ENCODE assay signal across 23 cellular contexts in the genomic region with DNA sequence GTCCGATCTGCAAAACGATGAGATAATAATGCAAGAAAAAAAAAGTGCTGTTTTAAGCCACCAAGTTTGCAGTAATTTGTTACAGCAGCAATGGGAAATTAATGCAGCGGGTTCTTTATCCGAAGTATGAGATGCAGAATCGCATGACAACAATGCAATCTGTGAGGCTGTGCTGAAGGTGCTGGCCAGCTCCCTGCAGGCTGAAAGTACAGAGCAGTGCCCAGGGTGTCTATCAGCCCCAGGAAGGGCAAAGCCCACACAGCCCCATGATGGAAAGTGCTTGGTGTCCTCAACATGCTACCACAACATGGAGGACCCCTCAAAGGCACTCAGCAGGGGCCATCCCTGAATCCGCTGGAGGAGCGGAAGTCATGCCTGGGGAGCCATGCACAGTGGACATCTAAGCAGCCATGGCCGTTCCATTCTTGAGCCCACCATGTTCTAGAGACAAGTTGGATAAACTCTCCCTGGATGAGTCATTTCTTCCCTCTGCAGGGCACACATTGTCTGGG.
DNase-seq lines count a peak whose midpoint lies in the region; ATAC-seq, FAIRE-seq and TF ChIP-seq lines count a peak whose summit lies in the region.
"Had no signal": no experiment of that assay in that cellular context is flagged by ENCODE, and none has a peak within 500 bp of the region (broad histone marks: within the 10 kb centered on the region; RNA-seq: fewer than 3 reads in every experiment).

No MANE protein-coding gene starts in this region.

- TF ChIP-seq CTCF in HepG2 (CRISPR knock-in tag; IDR thresholded peaks at IDR 0.05) (no peak), right lobe of liver (IDR thresholded peaks at IDR 0.05) (no peak)

- peaks cover 1 to 15% of the 10 kb centered on the region in 2 experiments; a peak in 2 of 5 replicates for H3K27me3 ChIP-seq in HepG2 (ENCODE audit: control insufficient read depth in 1 of 2, insufficient read depth in 2 of 2, low read length in 2 of 2)
- H3K27me3 ChIP-seq in right lobe of liver = no peaks in the 10 kb centered on the region
- H3K27me3 ChIP-seq: BE2C had no signal

- no peaks in the 10 kb centered on the region for H3K36me3 ChIP-seq in HepG2 (replicated peaks in 1 of 2; ENCODE audit: control insufficient read depth in 1 of 2, insufficient read depth in 2 of 2, low read length in 2 of 2)
- H3K36me3 ChIP-seq in right lobe of liver = no peaks in the 10 kb centered on the region
- H3K36me3 ChIP-seq: BE2C had no signal

- FAIRE-seq in HepG2 (lab: Jason Lieb, UNC) = no peak
- FAIRE-seq: G401.6, GM12891, GM19239, H54, K562 had no signal

- H2AFZ ChIP-seq in HepG2 (ENCODE audit: low read length) = no peak overlapping the region
- H2AFZ ChIP-seq: GM23248 had no signal

- intact Hi-C loops in HepG2 (cut with micrococcal nuclease; ENCODE audit: unreplicated experiment) = no loop called here
- intact Hi-C loops in right lobe of liver (cut with DNase I) = no loop called here

- H4K20me1 ChIP-seq in HepG2 (ENCODE audit: insufficient read depth, low read length) = no peaks in the 10 kb centered on the region

- TF ChIP-seq RAD21 in HepG2 (CRISPR knock-in tag; IDR thresholded peaks at IDR 0.05) (no peak), Ishikawa (IDR thresholded peaks at IDR 0.05; ENCODE audit: low read depth) (no peak)

- CTCF ChIA-PET in HepG2 (lab: Yijun Ruan, JAX; ENCODE audit: low intra/inter-chr PET ratio, low total read pairs) = no interaction called here

- TF ChIP-seq EP300 in HepG2 (IDR thresholded peaks at IDR 0.05; ENCODE audit: low read depth in 2 of 2, low read length in 2 of 2) (no peak), HepG2 (CRISPR knock-in tag; IDR thresholded peaks at IDR 0.05; ENCODE audit: borderline replicate concordance) (no peak), Ishikawa (IDR thresholded peaks at IDR 0.05; ENCODE audit: borderline replicate concordance) (no peak)

- H3K27ac ChIP-seq in HepG2 (ENCODE audit: extremely low read length, insufficient read depth, low read length) (no peak overlapping the region), right lobe of liver (no peak overlapping the region)
- H3K27ac ChIP-seq: GM23248 had no signal

- ATAC-seq in HepG2 (no peak), right lobe of liver (no peak), GM21737 (IDR thresholded peaks at IDR 0.05; ENCODE audit: unreplicated experiment) (no peak), HG02885 (IDR thresholded peaks at IDR 0.05; ENCODE audit: poor library complexity, unreplicated experiment) (no peak)
- ATAC-seq: K562 had no signal

- H3K9ac ChIP-seq in HepG2 (ENCODE audit: insufficient read depth, low read depth, low read length) = no peak overlapping the region
- H3K9ac ChIP-seq: GM23248 had no signal

- in situ Hi-C loops in HepG2 (cut with HindIII; ENCODE audit: extremely low pct_ligation_motif_present, low pct_unique_long_range_greater_than_20kb) = no loop called here

- H3K4me2 ChIP-seq in HepG2 (ENCODE audit: low read depth, low read length) = no peak overlapping the region

- no TSS peak for BruUV-seq in HepG2 (replicated peaks; lab: Mats Ljungman, UMichigan)

- H3K4me3 ChIP-seq in HepG2 (replicated peaks in 1 of 3; ENCODE audit: insufficient read depth in 1 of 3, low read depth in 2 of 3, low read length in 3 of 3) = no peak overlapping the region
- H3K4me3 ChIP-seq in right lobe of liver = no peak overlapping the region
- H3K4me3 ChIP-seq: GM23248, K562 had no signal

- TF ChIP-seq POLR2A in HepG2 (IDR thresholded peaks at IDR 0.05; ENCODE audit: insufficient read depth in 1 of 2, low read depth in 2 of 2, low read length in 2 of 2) (no peak), right lobe of liver (IDR thresholded peaks at IDR 0.05) (no peak)

- POLR2A ChIA-PET in HepG2 (lab: Yijun Ruan, JAX) = no interaction called here

- no peaks in the 10 kb centered on the region for H3K9me3 ChIP-seq in HepG2 (ENCODE audit: low read length)
- no peaks in the 10 kb centered on the region for H3K9me3 ChIP-seq in right lobe of liver
- H3K9me3 ChIP-seq: BE2C had no signal

- WGBS in HepG2 (ENCODE audit: low lambda C conversion rate) = 43% methylated on average over 5 of the region's 8 CpGs
- WGBS in right lobe of liver (ENCODE audit: insufficient coverage, low coverage, low lambda C conversion rate, missing lambda C conversion rate) = 52% methylated on average over 6 of the region's 8 CpGs

- no peaks in the 10 kb centered on the region for H3K79me2 ChIP-seq in HepG2 (ENCODE audit: insufficient read depth, low read length)

- no peak for DNase-seq in HepG2 (ENCODE audit: low spot score)
- DNase-seq in right lobe of liver = no peak
- DNase-seq in left kidney (ENCODE audit: low read depth, low spot score) = peak; percentile 19
- no peak for DNase-seq in SKM-1 (lab: John Stamatoyannopoulos, UW; ENCODE audit: unreplicated experiment)
- DNase-seq: ACHN; BE2C; C1 segment of cervical spinal cord; CD4-positive, CD25-positive, alpha-beta regulatory T cell; CD8-positive, alpha-beta memory T cell; COR-L47; DMS 273 treated with DMSO at 0.1 percent for 48 hours; DMS53; GM23248; HCEC 1CT; HFFc6 had no signal

- no peaks in the 10 kb centered on the region for H3K4me1 ChIP-seq in HepG2 (ENCODE audit: insufficient read depth, low read length)
- H3K4me1 ChIP-seq in right lobe of liver = no peaks in the 10 kb centered on the region
- H3K4me1 ChIP-seq: BE2C had no signal

TF ChIP-seq in HepG2, 621 proteins besides CTCF, POLR2A, EP300 and RAD21:
- TF ChIP-seq ZNF615 (CRISPR knock-in tag; IDR thresholded peaks at IDR 0.05; ENCODE audit: borderline replicate concordance) (no peak), ZNF468 (CRISPR knock-in tag; IDR thresholded peaks at IDR 0.05) (no peak)
- TF ChIP-seq, protein P1, sequence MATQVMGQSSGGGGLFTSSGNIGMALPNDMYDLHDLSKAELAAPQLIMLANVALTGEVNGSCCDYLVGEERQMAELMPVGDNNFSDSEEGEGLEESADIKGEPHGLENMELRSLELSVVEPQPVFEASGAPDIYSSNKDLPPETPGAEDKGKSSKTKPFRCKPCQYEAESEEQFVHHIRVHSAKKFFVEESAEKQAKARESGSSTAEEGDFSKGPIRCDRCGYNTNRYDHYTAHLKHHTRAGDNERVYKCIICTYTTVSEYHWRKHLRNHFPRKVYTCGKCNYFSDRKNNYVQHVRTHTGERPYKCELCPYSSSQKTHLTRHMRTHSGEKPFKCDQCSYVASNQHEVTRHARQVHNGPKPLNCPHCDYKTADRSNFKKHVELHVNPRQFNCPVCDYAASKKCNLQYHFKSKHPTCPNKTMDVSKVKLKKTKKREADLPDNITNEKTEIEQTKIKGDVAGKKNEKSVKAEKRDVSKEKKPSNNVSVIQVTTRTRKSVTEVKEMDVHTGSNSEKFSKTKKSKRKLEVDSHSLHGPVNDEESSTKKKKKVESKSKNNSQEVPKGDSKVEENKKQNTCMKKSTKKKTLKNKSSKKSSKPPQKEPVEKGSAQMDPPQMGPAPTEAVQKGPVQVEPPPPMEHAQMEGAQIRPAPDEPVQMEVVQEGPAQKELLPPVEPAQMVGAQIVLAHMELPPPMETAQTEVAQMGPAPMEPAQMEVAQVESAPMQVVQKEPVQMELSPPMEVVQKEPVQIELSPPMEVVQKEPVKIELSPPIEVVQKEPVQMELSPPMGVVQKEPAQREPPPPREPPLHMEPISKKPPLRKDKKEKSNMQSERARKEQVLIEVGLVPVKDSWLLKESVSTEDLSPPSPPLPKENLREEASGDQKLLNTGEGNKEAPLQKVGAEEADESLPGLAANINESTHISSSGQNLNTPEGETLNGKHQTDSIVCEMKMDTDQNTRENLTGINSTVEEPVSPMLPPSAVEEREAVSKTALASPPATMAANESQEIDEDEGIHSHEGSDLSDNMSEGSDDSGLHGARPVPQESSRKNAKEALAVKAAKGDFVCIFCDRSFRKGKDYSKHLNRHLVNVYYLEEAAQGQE (IDR thresholded peaks at IDR 0.05; ENCODE audit: borderline replicate concordance in 1 of 2, low read depth in 1 of 2, low read length in 2 of 2) = peak; percentile 9 to 62; a peak in 3 of 4 replicates

TF ChIP-seq in Ishikawa, 13 proteins besides CTCF, POLR2A, EP300 and RAD21:
- TF ChIP-seq, protein P1 (IDR thresholded peaks at IDR 0.05; ENCODE audit: low read depth) = peak; percentile 62; the same call in 1 of the 2 replicates
- TF ChIP-seq EGR1 (IDR thresholded peaks at IDR 0.05) (no peak), ZBTB7A (IDR thresholded peaks at IDR 0.05; ENCODE audit: low read depth) (no peak)
- TF ChIP-seq, protein P2, sequence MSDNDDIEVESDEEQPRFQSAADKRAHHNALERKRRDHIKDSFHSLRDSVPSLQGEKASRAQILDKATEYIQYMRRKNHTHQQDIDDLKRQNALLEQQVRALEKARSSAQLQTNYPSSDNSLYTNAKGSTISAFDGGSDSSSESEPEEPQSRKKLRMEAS (IDR thresholded peaks at IDR 0.05) = no peak
- TF ChIP-seq, protein P3, sequence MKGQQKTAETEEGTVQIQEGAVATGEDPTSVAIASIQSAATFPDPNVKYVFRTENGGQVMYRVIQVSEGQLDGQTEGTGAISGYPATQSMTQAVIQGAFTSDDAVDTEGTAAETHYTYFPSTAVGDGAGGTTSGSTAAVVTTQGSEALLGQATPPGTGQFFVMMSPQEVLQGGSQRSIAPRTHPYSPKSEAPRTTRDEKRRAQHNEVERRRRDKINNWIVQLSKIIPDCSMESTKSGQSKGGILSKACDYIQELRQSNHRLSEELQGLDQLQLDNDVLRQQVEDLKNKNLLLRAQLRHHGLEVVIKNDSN (IDR thresholded peaks at IDR 0.05) = no peak
